9 cellular contexts compared by ENCODE assay signal in genomic region chr4:165428957-165429356, GRCh38. TPM values are rescaled to one million over a fixed set of nuclear protein-coding genes. Genes with fewer than 3 reads are reported as not detected.
"Had no signal": no experiment of that assay in that cellular context is flagged by ENCODE, and none has a peak within 500 bp of the region (broad histone marks: within the 10 kb centered on the region; RNA-seq: fewer than 3 reads in every experiment).

No MANE protein-coding gene starts in this region.

- H3K27ac ChIP-seq: HL-60, KMS-11 had no signal

- H3K36me3 Mint-ChIP-seq: IgD-negative memory B cell had no signal

- H3K27ac Mint-ChIP-seq: IgD-negative memory B cell had no signal

- H3K9ac ChIP-seq: KMS-11 had no signal

- ATAC-seq: K562 had no signal

- FAIRE-seq: HTR-8/SVneo, K562 had no signal

- H3K4me2 ChIP-seq: KMS-11 had no signal

- H3K4me3 ChIP-seq: K562 had no signal

- DNase-seq: IMR-90, KBM-7, KG1 had no signal

- H3K4me1 Mint-ChIP-seq: IgD-negative memory B cell had no signal

- H3K4me3 Mint-ChIP-seq: IgD-negative memory B cell had no signal

- H3K9me3 Mint-ChIP-seq: IgD-negative memory B cell had no signal

RNA-seq across cellular contexts. Expression of gene CPE, which starts 50.1 kb away (rescaled TPM):
- total RNA-seq: HT-29 had no signal
- polyA plus RNA-seq: IgD-negative memory B cell had no signal
